1 cellular context compared by ENCODE assay signal in genomic region chr3:27533718-27534578, GRCh38.
TF ChIP-seq lines count a peak whose summit lies in the region.

No MANE protein-coding gene starts in this region.

TF ChIP-seq in IMR-90, 13 proteins besides CTCF, POLR2A, EP300 and RAD21 (continued from another document):
- TF ChIP-seq FOS (IDR thresholded peaks at IDR 0.05; ENCODE audit: low read depth, low read length) (peak; percentile 99), CEBPB (IDR thresholded peaks at IDR 0.05; ENCODE audit: low read depth, low read length) (no peak; the same call in 1 of the 2 replicates), ELK1 (IDR thresholded peaks at IDR 0.05; ENCODE audit: borderline replicate concordance, low read depth, low read length) (no peak), RCOR1 (IDR thresholded peaks at IDR 0.05; ENCODE audit: insufficient replicate concordance, low read length) (peak; percentile 86), NFE2L2 (IDR thresholded peaks at IDR 0.05; ENCODE audit: low read depth, low read length) (no peak), MAZ (IDR thresholded peaks at IDR 0.05; ENCODE audit: borderline replicate concordance, low read depth, low read length) (peak; percentile 78), MAFK (IDR thresholded peaks at IDR 0.05; ENCODE audit: low read depth, low read length) (peak; percentile 75), RFX5 (IDR thresholded peaks at IDR 0.05; ENCODE audit: low read depth, low read length) (no peak)
TF ChIP-seq in IMR-90: peak in this region for 6.
